27 cellular contexts compared by ENCODE assay signal in genomic region chr10:123766012-123766411, GRCh38.
"Had no signal": no experiment of that assay in that cellular context is flagged by ENCODE, and none has a peak within 500 bp of the region (broad histone marks: within the 10 kb centered on the region; RNA-seq: fewer than 3 reads in every experiment).

No MANE protein-coding gene starts in this region.

- H3K27me3 ChIP-seq: body of pancreas, gastrocnemius medialis, tibial artery had no signal

- H3K27ac Mint-ChIP-seq: activated B cell treated with CpG ODN at 0.5 μM for 24 hours; activated naive CD4-positive, alpha-beta T cell treated with anti-CD3 and anti-CD28 coated beads, Interleukin-2, amount 50 U/mL, for 72 hours; activated T-cell treated with anti-CD3 and anti-CD28 coated beads, Interleukin-2, amount 50 U/mL, for 72 hours; naive B cell; stimulated activated naive B cell treated with anti-CD40 and anti-IgM and Interleukin-4, amounts not matched to agents 10 μg/mL and 1 μg/mL and 100 μg/mL, for 72 hours; T-helper 17 cell had no signal

- H3K4me3 ChIP-seq: body of pancreas, gastrocnemius medialis, hepatocyte, pancreas, prostate gland, stomach, suprapubic skin, tibial artery had no signal

- H3K9me3 Mint-ChIP-seq: activated B cell treated with CpG ODN at 0.5 μM for 24 hours; activated naive CD4-positive, alpha-beta T cell treated with anti-CD3 and anti-CD28 coated beads, Interleukin-2, amount 50 U/mL, for 72 hours; stimulated activated naive B cell treated with anti-CD40 and anti-IgM and Interleukin-4, amounts not matched to agents 10 μg/mL and 1 μg/mL and 100 μg/mL, for 72 hours had no signal

- H3K4me2 ChIP-seq: hepatocyte had no signal

- H3K36me3 ChIP-seq: gastrocnemius medialis, pancreas, prostate gland, suprapubic skin had no signal

- ATAC-seq: activated naive CD4-positive, alpha-beta T cell treated with anti-CD3 and anti-CD28 coated beads, Interleukin-2, amount 50 U/mL, for 72 hours; activated T-cell treated with anti-CD3 and anti-CD28 coated beads, Interleukin-2, amount 50 U/mL, for 72 hours; body of pancreas; gastrocnemius medialis; left ventricle myocardium superior; pancreas; sciatic nerve; stimulated activated naive B cell treated with anti-CD40 and anti-IgM and Interleukin-4, amounts not matched to agents 10 μg/mL and 1 μg/mL and 100 μg/mL, for 72 hours; T-helper 17 cell had no signal

- H2AFZ ChIP-seq: hepatocyte had no signal

- H3K9me3 ChIP-seq: body of pancreas, gastrocnemius medialis, pancreas, prostate gland, stomach, suprapubic skin, tibial artery had no signal

- H3K27ac ChIP-seq: body of pancreas, epithelial cell of prostate, gastrocnemius medialis, hepatocyte, pancreas, prostate gland, stomach, suprapubic skin, tibial artery had no signal

- H3K4me1 ChIP-seq: body of pancreas, gastrocnemius medialis, pancreas, prostate gland, stomach had no signal

- DNase-seq: activated B cell treated with CpG ODN at 0.5 μM for 24 hours; activated CD4-positive, alpha-beta T cell treated with anti-CD3 and anti-CD28 coated beads for 4 hours; activated CD4-positive, alpha-beta T cell treated with anti-CD3 and anti-CD28 coated beads, Interleukin-2, amount 50 U/mL, for 4 hours; activated naive CD4-positive, alpha-beta T cell; activated T-cell treated with anti-CD3 and anti-CD28 coated beads for 4 hours; activated T-cell treated with anti-CD3 and anti-CD28 coated beads, Interleukin-2, amount 50 U/mL, for 72 hours; anterior cingulate cortex; body of pancreas; effector CD8-positive, alpha-beta T cell; gastrocnemius medialis; left ventricle myocardium superior; naive B cell; pancreas; retina; stimulated activated CD4-positive, alpha-beta T cell treated with anti-CD3 and anti-CD28 coated beads, Interleukin-15, amount 100 ng/mL, for 24 hours; stimulated activated CD4-positive, alpha-beta T cell treated with anti-CD3 and anti-CD28 coated beads, Interleukin-2, amount 100 ng/mL, for 24 hours; stimulated activated naive B cell treated with anti-CD40 and anti-IgM and Interleukin-4, amounts not matched to agents 10 μg/mL and 1 μg/mL and 100 μg/mL, for 72 hours; stomach; T-helper 17 cell; T1000; tibial artery had no signal

- H3K79me2 ChIP-seq: hepatocyte had no signal

- H3K4me1 Mint-ChIP-seq: activated B cell treated with CpG ODN at 0.5 μM for 24 hours; naive B cell; stimulated activated naive B cell treated with anti-CD40 and anti-IgM and Interleukin-4, amounts not matched to agents 10 μg/mL and 1 μg/mL and 100 μg/mL, for 72 hours; T-helper 17 cell had no signal

- H3K36me3 Mint-ChIP-seq: naive B cell; stimulated activated naive B cell treated with anti-CD40 and anti-IgM and Interleukin-4, amounts not matched to agents 10 μg/mL and 1 μg/mL and 100 μg/mL, for 72 hours had no signal

- H3K4me3 Mint-ChIP-seq: activated B cell treated with CpG ODN at 0.5 μM for 24 hours; activated T-cell treated with anti-CD3 and anti-CD28 coated beads, Interleukin-2, amount 50 U/mL, for 72 hours; naive B cell; stimulated activated naive B cell treated with anti-CD40 and anti-IgM and Interleukin-4, amounts not matched to agents 10 μg/mL and 1 μg/mL and 100 μg/mL, for 72 hours; T-helper 17 cell had no signal
